Comparison of ENCODE assay signal across 10 cellular contexts in the genomic region with DNA sequence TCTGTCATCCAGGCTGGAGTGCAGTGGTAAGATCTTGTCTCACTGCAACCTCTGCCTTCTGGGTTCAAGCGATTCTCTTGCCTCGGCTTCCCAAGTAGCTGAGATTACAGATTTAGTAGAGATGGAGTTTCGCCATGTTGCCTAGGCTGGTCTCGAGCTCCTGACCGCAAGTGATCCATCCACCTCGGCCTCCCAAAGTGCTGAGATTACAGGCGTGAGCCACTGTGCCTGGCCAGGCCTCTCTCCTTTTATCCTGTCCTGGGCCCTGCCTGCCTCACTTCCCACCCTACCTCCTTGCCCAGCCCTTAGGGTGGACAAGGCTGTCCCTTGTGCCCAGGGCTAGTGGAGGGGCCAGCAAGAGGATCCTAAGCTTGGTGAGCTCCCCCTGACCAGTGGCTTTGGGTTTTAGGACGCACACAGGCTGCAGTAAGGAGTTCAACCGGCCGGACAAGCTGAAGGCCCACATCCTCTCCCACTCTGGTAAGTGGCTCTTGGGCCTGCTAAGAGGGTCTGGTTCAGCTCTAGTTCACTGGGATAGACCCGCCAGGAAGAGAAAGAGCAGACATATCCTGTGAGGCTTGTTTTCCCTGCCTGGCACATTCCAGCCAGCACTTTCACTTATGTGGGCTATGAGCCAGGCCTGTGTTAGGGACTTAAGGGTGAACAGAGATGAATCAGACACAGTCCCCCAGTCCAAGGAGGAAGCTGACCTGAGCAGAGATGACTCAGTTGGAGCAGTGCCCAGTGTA. TPM values are rescaled to one million over a fixed set of nuclear protein-coding genes. Genes with fewer than 3 reads are reported as not detected.
DNase-seq lines count a peak whose midpoint lies in the region; ATAC-seq and TF ChIP-seq lines count a peak whose summit lies in the region.
"Had no signal": no experiment of that assay in that cellular context is flagged by ENCODE, and none has a peak within 500 bp of the region (broad histone marks: within the 10 kb centered on the region; RNA-seq: fewer than 3 reads in every experiment).

No MANE protein-coding gene starts in this region.

- H3K36me3 Mint-ChIP-seq in activated CD4-positive, alpha-beta T cell treated with anti-CD3 and anti-CD28 coated beads, Interleukin-2, amount 10 ng/mL, durations not matched to agents 7 days and 5 days (ENCODE audit: low read depth): peaks cover 3% of the 10 kb centered on the region
- peaks cover 5% of the 10 kb centered on the region for H3K36me3 Mint-ChIP-seq in brain
- H3K36me3 Mint-ChIP-seq in activated CD8-positive, alpha-beta memory T cell treated with anti-CD3 and anti-CD28 coated beads, Interleukin-2, amount 10 ng/mL, durations not matched to agents 7 days and 5 days: peaks cover 1% of the 10 kb centered on the region

- CTCF ChIA-PET in activated CD4-positive, alpha-beta T cell treated with anti-CD3 and anti-CD28 coated beads, Interleukin-2, amount 10 ng/mL, durations not matched to agents 7 days and 5 days (lab: Charles Lee): interaction anchor here (0.6 kb wide), 1 partner anchor 169 kb away, joined by 3 read pairs; no protein-coding TSS in a partner anchor
- CTCF ChIA-PET in activated CD8-positive, alpha-beta memory T cell treated with anti-CD3 and anti-CD28 coated beads, Interleukin-2, amount 10 ng/mL, durations not matched to agents 7 days and 5 days (lab: Charles Lee): interaction anchor here (0.5 to 1.0 kb wide), 2 partner anchors 72 to 143 kb away, joined by 3 to 4 read pairs; no protein-coding TSS in a partner anchor

- no peak overlapping the region for H3K4me3 Mint-ChIP-seq in activated CD4-positive, alpha-beta T cell treated with anti-CD3 and anti-CD28 coated beads, Interleukin-2, amount 10 ng/mL, durations not matched to agents 7 days and 5 days
- H3K4me3 Mint-ChIP-seq in brain: no peak overlapping the region
- H3K4me3 Mint-ChIP-seq in activated CD8-positive, alpha-beta memory T cell treated with anti-CD3 and anti-CD28 coated beads, Interleukin-2, amount 10 ng/mL, durations not matched to agents 7 days and 5 days: no peak overlapping the region
- H3K4me3 Mint-ChIP-seq: activated naive CD8-positive, alpha-beta T cell treated with anti-CD3 and anti-CD28 coated beads for 36 hours had no signal

- intact Hi-C loops in left lung (cut with DNase I) (no loop called here), uterus (cut with DNase I; ENCODE audit: low total_unique reads) (no loop called here)

- H3K27ac Mint-ChIP-seq in activated CD4-positive, alpha-beta T cell treated with anti-CD3 and anti-CD28 coated beads, Interleukin-2, amount 10 ng/mL, durations not matched to agents 7 days and 5 days: peak overlapping the region; percentile 71
- peak overlapping the region in 4 of 5 experiments; percentile 43 to 96 (median 62) for H3K27ac Mint-ChIP-seq in brain
- no peak overlapping the region for H3K27ac Mint-ChIP-seq in activated CD8-positive, alpha-beta memory T cell treated with anti-CD3 and anti-CD28 coated beads, Interleukin-2, amount 10 ng/mL, durations not matched to agents 7 days and 5 days
- H3K27ac Mint-ChIP-seq: activated naive CD8-positive, alpha-beta T cell treated with anti-CD3 and anti-CD28 coated beads for 36 hours; IgD-negative memory B cell had no signal

- H3K4me3 ChIP-seq in left lung (no peak overlapping the region), uterus (no peak overlapping the region)

- peaks cover 49% of the 10 kb centered on the region for H3K4me1 Mint-ChIP-seq in activated CD4-positive, alpha-beta T cell treated with anti-CD3 and anti-CD28 coated beads, Interleukin-2, amount 10 ng/mL, durations not matched to agents 7 days and 5 days
- no peaks in the 10 kb centered on the region for H3K4me1 Mint-ChIP-seq in brain
- peaks cover 42% of the 10 kb centered on the region for H3K4me1 Mint-ChIP-seq in activated CD8-positive, alpha-beta memory T cell treated with anti-CD3 and anti-CD28 coated beads, Interleukin-2, amount 10 ng/mL, durations not matched to agents 7 days and 5 days

- DNase-seq in activated CD4-positive, alpha-beta T cell treated with anti-CD3 and anti-CD28 coated beads, Interleukin-2, amount 10 ng/mL, durations not matched to agents 7 days and 5 days: no peak
- no peak for DNase-seq in activated CD4-positive, alpha-beta T cell treated with anti-CD3 and anti-CD28 coated beads, Interleukin-2, amount 50 U/mL, for 4 hours
- DNase-seq in left lung: peak in 1 of 2 donors; percentile 84
- peak; percentile 37 to 79 for DNase-seq in uterus
- DNase-seq in activated CD8-positive, alpha-beta memory T cell treated with anti-CD3 and anti-CD28 coated beads, Interleukin-2, amount 10 ng/mL, durations not matched to agents 7 days and 5 days: no peak
- no peak for DNase-seq in activated CD4-positive, alpha-beta T cell treated with anti-CD3 and anti-CD28 coated beads, Interleukin-2, amount 50 U/mL, for 48 hours
- DNase-seq in hypothalamus (lab: John Stamatoyannopoulos, UW): no peak
- DNase-seq: activated naive CD8-positive, alpha-beta T cell treated with anti-CD3 and anti-CD28 coated beads for 36 hours had no signal

- H3K27ac ChIP-seq in left lung (peak overlapping the region; percentile 71 to 73), uterus (peak overlapping the region; percentile 68 to 71)

- no peak for TF ChIP-seq POLR2A in uterus (IDR thresholded peaks at IDR 0.05)

- H3K4me1 ChIP-seq in left lung: peaks cover 14 to 58% of the 10 kb centered on the region in 2 donors
- peaks cover 0 to 3% of the 10 kb centered on the region in 2 donors for H3K4me1 ChIP-seq in uterus

- peak; percentile 81 for ATAC-seq in left lung
- ATAC-seq in activated CD8-positive, alpha-beta memory T cell treated with anti-CD3 and anti-CD28 coated beads, Interleukin-2, amount 10 ng/mL, durations not matched to agents 7 days and 5 days: no peak

- TF ChIP-seq CTCF in brain (conservative IDR thresholded peaks at IDR 0.05) (no peak), left lung (IDR thresholded peaks at IDR 0.05) (no peak), uterus (IDR thresholded peaks at IDR 0.05) (no peak)

- H3K27me3 ChIP-seq in left lung: no peaks in the 10 kb centered on the region
- H3K27me3 ChIP-seq in uterus: no peaks in the 10 kb centered on the region

- H3K9me3 Mint-ChIP-seq in activated CD4-positive, alpha-beta T cell treated with anti-CD3 and anti-CD28 coated beads, Interleukin-2, amount 10 ng/mL, durations not matched to agents 7 days and 5 days: no peaks in the 10 kb centered on the region
- no peaks in the 10 kb centered on the region for H3K9me3 Mint-ChIP-seq in brain
- no peaks in the 10 kb centered on the region for H3K9me3 Mint-ChIP-seq in activated CD8-positive, alpha-beta memory T cell treated with anti-CD3 and anti-CD28 coated beads, Interleukin-2, amount 10 ng/mL, durations not matched to agents 7 days and 5 days (ENCODE audit: low read depth)
- H3K9me3 Mint-ChIP-seq: activated naive CD8-positive, alpha-beta T cell treated with anti-CD3 and anti-CD28 coated beads for 36 hours; IgD-negative memory B cell had no signal

- H3K9me3 ChIP-seq in left lung (no peaks in the 10 kb centered on the region), uterus (no peaks in the 10 kb centered on the region)

- POLR2A ChIA-PET in activated CD4-positive, alpha-beta T cell treated with anti-CD3 and anti-CD28 coated beads, Interleukin-2, amount 10 ng/mL, durations not matched to agents 7 days and 5 days (lab: Charles Lee): no interaction called here

- H3K27me3 Mint-ChIP-seq in activated CD4-positive, alpha-beta T cell treated with anti-CD3 and anti-CD28 coated beads, Interleukin-2, amount 10 ng/mL, durations not matched to agents 7 days and 5 days: no peaks in the 10 kb centered on the region
- H3K27me3 Mint-ChIP-seq in brain: peaks cover 2% of the 10 kb centered on the region
- no peaks in the 10 kb centered on the region for H3K27me3 Mint-ChIP-seq in activated CD8-positive, alpha-beta memory T cell treated with anti-CD3 and anti-CD28 coated beads, Interleukin-2, amount 10 ng/mL, durations not matched to agents 7 days and 5 days
- H3K27me3 Mint-ChIP-seq: activated naive CD8-positive, alpha-beta T cell treated with anti-CD3 and anti-CD28 coated beads for 36 hours; IgD-negative memory B cell had no signal

- H3K36me3 ChIP-seq in left lung (peaks cover 0 to 11% of the 10 kb centered on the region in 2 donors), uterus (no peaks in the 10 kb centered on the region)

RNA-seq across cellular contexts. Expression of gene CHMP4B, which starts 21.9 kb away (rescaled TPM):
- 100 to 1,000 TPM; 105 to 108 TPM for total RNA-seq in activated CD4-positive, alpha-beta T cell treated with anti-CD3 and anti-CD28 coated beads, Interleukin-2, amount 10 ng/mL, durations not matched to agents 7 days and 5 days
- 198 TPM for polyA plus RNA-seq in brain (ENCODE audit: insufficient read depth, low read depth, low replicate concordance)
- total RNA-seq in left lung: 10 to 100 TPM; 83.2 to 90.5 TPM
- 10 to 100 TPM; 48.0 to 73.8 (median 57.9) TPM for total RNA-seq in uterus
- total RNA-seq in activated CD8-positive, alpha-beta memory T cell treated with anti-CD3 and anti-CD28 coated beads, Interleukin-2, amount 10 ng/mL, durations not matched to agents 7 days and 5 days: 10 to 100 TPM; 79.4 to 81.9 TPM

RNA-seq across cellular contexts. Expression of gene ZNF341, which starts 57.5 kb away (rescaled TPM):
- 1 to 10 TPM; 5.5 to 5.8 TPM for total RNA-seq in activated CD4-positive, alpha-beta T cell treated with anti-CD3 and anti-CD28 coated beads, Interleukin-2, amount 10 ng/mL, durations not matched to agents 7 days and 5 days
- polyA plus RNA-seq in brain (ENCODE audit: insufficient read depth, low read depth, low replicate concordance): 6.0 TPM
- total RNA-seq in left lung: 1 to 10 TPM; 4.9 to 5.2 TPM
- 1 to 10 TPM; 1.2 to 3.3 (median 2.7) TPM for total RNA-seq in uterus
- 1 to 10 TPM; 6.5 to 7.4 TPM for total RNA-seq in activated CD8-positive, alpha-beta memory T cell treated with anti-CD3 and anti-CD28 coated beads, Interleukin-2, amount 10 ng/mL, durations not matched to agents 7 days and 5 days

Comparison
In these comparisons a context has a peak if more than half of its experiments do, and no peak if none do; other contexts are left out.
1. DNase-seq: peak in uterus (2 of 2); none in activated CD4-positive, alpha-beta T cell treated with anti-CD3 and anti-CD28 coated beads, Interleukin-2, amount 10 ng/mL, durations not matched to agents 7 days and 5 days (single experiment), activated CD4-positive, alpha-beta T cell treated with anti-CD3 and anti-CD28 coated beads, Interleukin-2, amount 50 U/mL, for 4 hours (0 of 2), activated CD8-positive, alpha-beta memory T cell treated with anti-CD3 and anti-CD28 coated beads, Interleukin-2, amount 10 ng/mL, durations not matched to agents 7 days and 5 days (single experiment), activated CD4-positive, alpha-beta T cell treated with anti-CD3 and anti-CD28 coated beads, Interleukin-2, amount 50 U/mL, for 48 hours (0 of 2) and hypothalamus (0 of 51).